Comparison of ENCODE assay signal across 8 cellular contexts in genomic region chr20:34834459-34834893, GRCh38. TPM values are rescaled to one million over a fixed set of nuclear protein-coding genes. Genes with fewer than 3 reads are reported as not detected.
A peak's percentile ranks its signal among the peaks of the same experiment; 100 is the strongest.
DNase-seq lines count a peak whose midpoint lies in the region; ATAC-seq and TF ChIP-seq lines count a peak whose summit lies in the region.

No MANE protein-coding gene starts in this region.

- H3K27ac ChIP-seq in ACC112 (ENCODE audit: low read depth, low read length) (no peak overlapping the region), left lung (no peak overlapping the region)

- no peak overlapping the region for H2AFZ ChIP-seq in ACC112 (ENCODE audit: low read length, unreplicated experiment)

- peak; percentile 68 for ATAC-seq in left lung
- no peak for ATAC-seq in GM19467 (IDR thresholded peaks at IDR 0.05; ENCODE audit: unreplicated experiment)

- DNase-seq in GM10266 (ENCODE audit: extremely low spot score) = peak; percentile 52
- DNase-seq in NCI-H2107 (lab: John Stamatoyannopoulos, UW) = peak; percentile 0
- DNase-seq in astrocyte of the spinal cord (ENCODE audit: low read depth, low spot score) = peak; percentile 51
- no peak for DNase-seq in left lung
- no peak for DNase-seq in amniotic stem cell (lab: John Stamatoyannopoulos, UW)
- DNase-seq in activated CD4-positive, alpha-beta T cell treated with anti-CD3 and anti-CD28 coated beads, Interleukin-2, amount 50 U/mL, for 48 hours = no peak

- no peaks in the 10 kb centered on the region for H3K79me2 ChIP-seq in ACC112 (ENCODE audit: control insufficient read depth, insufficient read depth, low read length, unreplicated experiment)

- H3K4me1 ChIP-seq in ACC112 (ENCODE audit: control insufficient read depth, insufficient read depth, low read length, unreplicated experiment) (no peaks in the 10 kb centered on the region), left lung (no peaks in the 10 kb centered on the region)

- H3K9me3 ChIP-seq in left lung = no peaks in the 10 kb centered on the region

- H3K27me3 ChIP-seq in ACC112 (ENCODE audit: insufficient read depth, low read length) = peaks cover 6% of the 10 kb centered on the region; the same call in 1 of the 2 replicates
- H3K27me3 ChIP-seq in left lung = no peaks in the 10 kb centered on the region

- TF ChIP-seq CTCF in GM10266 (IDR thresholded peaks at IDR 0.05; ENCODE audit: control insufficient read depth, insufficient read depth, low read depth, missing control alignments) (peak; percentile 33), astrocyte of the spinal cord (IDR thresholded peaks at IDR 0.05; ENCODE audit: low read depth, low read length) (no peak), left lung (IDR thresholded peaks at IDR 0.05) (peak in 1 of 2 donors; percentile 20)

- no peaks in the 10 kb centered on the region for H3K36me3 ChIP-seq in ACC112 (ENCODE audit: insufficient read depth, low read length)
- H3K36me3 ChIP-seq in left lung = no peaks in the 10 kb centered on the region

- intact Hi-C loops in left lung (cut with DNase I) = no loop called here

- in situ Hi-C loops in astrocyte of the spinal cord (cut with HindIII; ENCODE audit: low sequenced_read_pairs) = no loop called here

- peak overlapping the region; percentile 67 for H3K4me3 ChIP-seq in ACC112 (ENCODE audit: low read depth, low read length)
- H3K4me3 ChIP-seq in astrocyte of the spinal cord (ENCODE audit: low read depth, low read length) = no peak overlapping the region
- H3K4me3 ChIP-seq in left lung = no peak overlapping the region

RNA-seq across cellular contexts. Expression of gene NCOA6, which starts 9.0 kb away (rescaled TPM):
- 10 to 100 TPM; 26.0 to 28.7 TPM for total RNA-seq in left lung

RNA-seq across cellular contexts. Expression of gene GGT7, which starts 38.2 kb away (rescaled TPM):
- total RNA-seq in left lung = 10 to 100 TPM; 16.8 to 21.1 TPM

RNA-seq across cellular contexts. Expression of gene ACSS2, which starts 41.9 kb away (rescaled TPM):
- 100 to 1,000 TPM; 108 to 152 TPM for total RNA-seq in left lung

Comparison
In these comparisons a context has a peak if more than half of its experiments do, and no peak if none do; other contexts are left out.
1. DNase-seq: peak in GM10266 (single experiment), NCI-H2107 (single experiment) and astrocyte of the spinal cord (single experiment); none in left lung (0 of 2), amniotic stem cell (single experiment) and activated CD4-positive, alpha-beta T cell treated with anti-CD3 and anti-CD28 coated beads, Interleukin-2, amount 50 U/mL, for 48 hours (0 of 2).